Comparison of ENCODE assay signal across 1 cellular context in genomic region chr3:178538065-178538464, GRCh38.
TF ChIP-seq lines count a peak whose summit lies in the region.

No MANE protein-coding gene starts in this region.

TF ChIP-seq in GM12878, 131 proteins besides CTCF, POLR2A, EP300 and RAD21 (continued from another document):
- TF ChIP-seq E2F8 (IDR thresholded peaks at IDR 0.05; ENCODE audit: low read depth, partially characterized antibody) (no peak), RBBP5 (conservative IDR thresholded peaks at IDR 0.05) (no peak), ZZZ3 (IDR thresholded peaks at IDR 0.05; ENCODE audit: control insufficient read depth, insufficient read length, low read depth) (no peak), CBFB (IDR thresholded peaks at IDR 0.05; ENCODE audit: low read depth) (no peak), BMI1 (IDR thresholded peaks at IDR 0.05; ENCODE audit: borderline replicate concordance) (no peak), ZBTB40 (IDR thresholded peaks at IDR 0.05; ENCODE audit: borderline replicate concordance) (no peak), SIX5 (IDR thresholded peaks at IDR 0.05; ENCODE audit: low read depth, low read length, severe bottlenecking) (no peak), SMAD5 (IDR thresholded peaks at IDR 0.05; ENCODE audit: low read depth) (peak; percentile 68), CREM (IDR thresholded peaks at IDR 0.05; ENCODE audit: low read depth) (0 out of 2 replicates have a peak, but pooled peaks have one; percentile 22), ZBED1 (IDR thresholded peaks at IDR 0.05; ENCODE audit: borderline replicate concordance) (peak; percentile 44; the same call in 1 of the 2 replicates), ZBTB4 (CRISPR knock-in tag; IDR thresholded peaks at IDR 0.05) (no peak), FOXM1 (IDR thresholded peaks at IDR 0.05; ENCODE audit: low read depth, low read length) (no peak), MAX (IDR thresholded peaks at IDR 0.05; ENCODE audit: low read depth, low read length) (no peak), E4F1 (IDR thresholded peaks at IDR 0.05; ENCODE audit: borderline replicate concordance, partially characterized antibody) (no peak), MEF2A (IDR thresholded peaks at IDR 0.05; ENCODE audit: insufficient read depth, low read depth, low read length) (0 out of 2 replicates have a peak, but pooled peaks have one; percentile 3), EED (IDR thresholded peaks at IDR 0.05; ENCODE audit: low read depth) (0 out of 2 replicates have a peak, but pooled peaks have one; percentile 35), SREBF2 (IDR thresholded peaks at IDR 0.05; ENCODE audit: low read length) (no peak), FOXK2 (IDR thresholded peaks at IDR 0.05) (no peak), MXI1 (IDR thresholded peaks at IDR 0.05; ENCODE audit: low read depth, low read length) (no peak), TARDBP (IDR thresholded peaks at IDR 0.05; ENCODE audit: borderline replicate concordance) (no peak), DPF2 (IDR thresholded peaks at IDR 0.05) (no peak), GABPA (IDR thresholded peaks at IDR 0.05; ENCODE audit: low read depth) (no peak), POLR2AphosphoS2 (IDR thresholded peaks at IDR 0.05; ENCODE audit: low read depth, low read length) (no peak), NR2F1 (conservative IDR thresholded peaks at IDR 0.05) (0 out of 2 replicates have a peak, but pooled peaks have one; percentile 17), FOS (IDR thresholded peaks at IDR 0.05; ENCODE audit: borderline replicate concordance, extremely low read depth, insufficient read length) (no peak), RUNX3 (IDR thresholded peaks at IDR 0.05; ENCODE audit: low read length) (peak; percentile 63; the same call in 1 of the 2 replicates), RFX5 (IDR thresholded peaks at IDR 0.05; ENCODE audit: low read depth, low read length) (no peak), RELA (IDR thresholded peaks at IDR 0.05; ENCODE audit: borderline replicate concordance, partially characterized antibody) (no peak)
- TF ChIP-seq, protein P1, sequence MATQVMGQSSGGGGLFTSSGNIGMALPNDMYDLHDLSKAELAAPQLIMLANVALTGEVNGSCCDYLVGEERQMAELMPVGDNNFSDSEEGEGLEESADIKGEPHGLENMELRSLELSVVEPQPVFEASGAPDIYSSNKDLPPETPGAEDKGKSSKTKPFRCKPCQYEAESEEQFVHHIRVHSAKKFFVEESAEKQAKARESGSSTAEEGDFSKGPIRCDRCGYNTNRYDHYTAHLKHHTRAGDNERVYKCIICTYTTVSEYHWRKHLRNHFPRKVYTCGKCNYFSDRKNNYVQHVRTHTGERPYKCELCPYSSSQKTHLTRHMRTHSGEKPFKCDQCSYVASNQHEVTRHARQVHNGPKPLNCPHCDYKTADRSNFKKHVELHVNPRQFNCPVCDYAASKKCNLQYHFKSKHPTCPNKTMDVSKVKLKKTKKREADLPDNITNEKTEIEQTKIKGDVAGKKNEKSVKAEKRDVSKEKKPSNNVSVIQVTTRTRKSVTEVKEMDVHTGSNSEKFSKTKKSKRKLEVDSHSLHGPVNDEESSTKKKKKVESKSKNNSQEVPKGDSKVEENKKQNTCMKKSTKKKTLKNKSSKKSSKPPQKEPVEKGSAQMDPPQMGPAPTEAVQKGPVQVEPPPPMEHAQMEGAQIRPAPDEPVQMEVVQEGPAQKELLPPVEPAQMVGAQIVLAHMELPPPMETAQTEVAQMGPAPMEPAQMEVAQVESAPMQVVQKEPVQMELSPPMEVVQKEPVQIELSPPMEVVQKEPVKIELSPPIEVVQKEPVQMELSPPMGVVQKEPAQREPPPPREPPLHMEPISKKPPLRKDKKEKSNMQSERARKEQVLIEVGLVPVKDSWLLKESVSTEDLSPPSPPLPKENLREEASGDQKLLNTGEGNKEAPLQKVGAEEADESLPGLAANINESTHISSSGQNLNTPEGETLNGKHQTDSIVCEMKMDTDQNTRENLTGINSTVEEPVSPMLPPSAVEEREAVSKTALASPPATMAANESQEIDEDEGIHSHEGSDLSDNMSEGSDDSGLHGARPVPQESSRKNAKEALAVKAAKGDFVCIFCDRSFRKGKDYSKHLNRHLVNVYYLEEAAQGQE (IDR thresholded peaks at IDR 0.05; ENCODE audit: low read depth, low read length) = no peak
- TF ChIP-seq, protein P2, sequence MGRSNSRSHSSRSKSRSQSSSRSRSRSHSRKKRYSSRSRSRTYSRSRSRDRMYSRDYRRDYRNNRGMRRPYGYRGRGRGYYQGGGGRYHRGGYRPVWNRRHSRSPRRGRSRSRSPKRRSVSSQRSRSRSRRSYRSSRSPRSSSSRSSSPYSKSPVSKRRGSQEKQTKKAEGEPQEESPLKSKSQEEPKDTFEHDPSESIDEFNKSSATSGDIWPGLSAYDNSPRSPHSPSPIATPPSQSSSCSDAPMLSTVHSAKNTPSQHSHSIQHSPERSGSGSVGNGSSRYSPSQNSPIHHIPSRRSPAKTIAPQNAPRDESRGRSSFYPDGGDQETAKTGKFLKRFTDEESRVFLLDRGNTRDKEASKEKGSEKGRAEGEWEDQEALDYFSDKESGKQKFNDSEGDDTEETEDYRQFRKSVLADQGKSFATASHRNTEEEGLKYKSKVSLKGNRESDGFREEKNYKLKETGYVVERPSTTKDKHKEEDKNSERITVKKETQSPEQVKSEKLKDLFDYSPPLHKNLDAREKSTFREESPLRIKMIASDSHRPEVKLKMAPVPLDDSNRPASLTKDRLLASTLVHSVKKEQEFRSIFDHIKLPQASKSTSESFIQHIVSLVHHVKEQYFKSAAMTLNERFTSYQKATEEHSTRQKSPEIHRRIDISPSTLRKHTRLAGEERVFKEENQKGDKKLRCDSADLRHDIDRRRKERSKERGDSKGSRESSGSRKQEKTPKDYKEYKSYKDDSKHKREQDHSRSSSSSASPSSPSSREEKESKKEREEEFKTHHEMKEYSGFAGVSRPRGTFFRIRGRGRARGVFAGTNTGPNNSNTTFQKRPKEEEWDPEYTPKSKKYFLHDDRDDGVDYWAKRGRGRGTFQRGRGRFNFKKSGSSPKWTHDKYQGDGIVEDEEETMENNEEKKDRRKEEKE (IDR thresholded peaks at IDR 0.05) = no peak
- TF ChIP-seq, protein P3, sequence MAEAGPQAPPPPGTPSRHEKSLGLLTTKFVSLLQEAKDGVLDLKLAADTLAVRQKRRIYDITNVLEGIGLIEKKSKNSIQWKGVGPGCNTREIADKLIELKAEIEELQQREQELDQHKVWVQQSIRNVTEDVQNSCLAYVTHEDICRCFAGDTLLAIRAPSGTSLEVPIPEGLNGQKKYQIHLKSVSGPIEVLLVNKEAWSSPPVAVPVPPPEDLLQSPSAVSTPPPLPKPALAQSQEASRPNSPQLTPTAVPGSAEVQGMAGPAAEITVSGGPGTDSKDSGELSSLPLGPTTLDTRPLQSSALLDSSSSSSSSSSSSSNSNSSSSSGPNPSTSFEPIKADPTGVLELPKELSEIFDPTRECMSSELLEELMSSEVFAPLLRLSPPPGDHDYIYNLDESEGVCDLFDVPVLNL (IDR thresholded peaks at IDR 0.05; ENCODE audit: low read depth, low read length) = no peak
TF ChIP-seq in GM12878: peak in this region for 7.
